13 cellular contexts compared by ENCODE assay signal in genomic region chr18:47263197-47263827, GRCh38. TPM values are rescaled to one million over a fixed set of nuclear protein-coding genes. Genes with fewer than 3 reads are reported as not detected.
DNase-seq lines count a peak whose midpoint lies in the region; TF ChIP-seq lines count a peak whose summit lies in the region.
"Had no signal": no experiment of that assay in that cellular context is flagged by ENCODE, and none has a peak within 500 bp of the region (broad histone marks: within the 10 kb centered on the region; RNA-seq: fewer than 3 reads in every experiment).

No MANE protein-coding gene starts in this region.

- H4K20me1 ChIP-seq in smooth muscle cell (ENCODE audit: low read depth), result no peaks in the 10 kb centered on the region

- H3K79me2 ChIP-seq in smooth muscle cell (ENCODE audit: low read depth), result no peaks in the 10 kb centered on the region

- peaks cover 55% of the 10 kb centered on the region for H3K27me3 Mint-ChIP-seq in activated T-helper 1 cell treated with anti-CD3 and anti-CD28 coated beads, Interleukin-12 subunit alpha, Interleukin-12 subunit beta, Interleukin-2, Interleukin-4 antibody, amounts not matched to agents 30 ng/mL and 10 ng/mL and 1 ng/mL, durations not matched to agents 14 hours and 24 hours and 36 hours (ENCODE audit: insufficient read depth)

- H3K27ac Mint-ChIP-seq in activated T-helper 1 cell treated with anti-CD3 and anti-CD28 coated beads, Interleukin-12 subunit alpha, Interleukin-12 subunit beta, Interleukin-2, Interleukin-4 antibody, amounts not matched to agents 30 ng/mL and 10 ng/mL and 1 ng/mL, durations not matched to agents 14 hours and 24 hours and 36 hours, result no peak overlapping the region

- peak overlapping the region; percentile 78 for H3K4me2 ChIP-seq in smooth muscle cell

- H3K27ac ChIP-seq in iPS-18a (ENCODE audit: low read length), result no peak overlapping the region
- H3K27ac ChIP-seq in smooth muscle cell (ENCODE audit: low read depth), result no peak overlapping the region
- H3K27ac ChIP-seq: tibial artery, VCaP had no signal

- peak overlapping the region; percentile 27 for H3K4me3 ChIP-seq in WI38 (ENCODE audit: low read depth, low read length)
- H3K4me3 ChIP-seq in iPS-18a (ENCODE audit: low read length), result peak overlapping the region; percentile 74
- H3K4me3 ChIP-seq in smooth muscle cell, result peak overlapping the region; percentile 26

- H3K9me3 ChIP-seq in iPS-18a (ENCODE audit: control insufficient read depth, low read depth, low read length) (no peaks in the 10 kb centered on the region), smooth muscle cell (replicated peaks; ENCODE audit: low read depth) (no peaks in the 10 kb centered on the region)

- DNase-seq in NCI-H82 (lab: John Stamatoyannopoulos, UW) (peak; percentile 11), NCI-H82 treated with DMSO at 0.1 percent for 48 hours (lab: John Stamatoyannopoulos, UW; ENCODE audit: unreplicated experiment) (no peak), smooth muscle cell (lab: John Stamatoyannopoulos, UW; ENCODE audit: unreplicated experiment) (no peak), mesenteric fat pad (ENCODE audit: low spot score) (no peak), nucleus accumbens (lab: John Stamatoyannopoulos, UW) (no peak)
- DNase-seq in activated T-helper 1 cell treated with anti-CD3 and anti-CD28 coated beads, Interleukin-12 subunit alpha, Interleukin-12 subunit beta, Interleukin-2, Interleukin-4 antibody, amounts not matched to agents 30 ng/mL and 10 ng/mL and 1 ng/mL, durations not matched to agents 14 hours and 24 hours and 36 hours (ENCODE audit: low spot score), result no peak
- DNase-seq: activated effector memory CD4-positive, alpha-beta T cell treated with Interleukin-2 at 50 U/mL for 16 hours; tibial artery had no signal

- peaks cover 91% of the 10 kb centered on the region for H3K27me3 ChIP-seq in iPS-18a (ENCODE audit: control insufficient read depth, insufficient read depth, low read length)
- H3K27me3 ChIP-seq in smooth muscle cell (ENCODE audit: low read depth), result peaks cover 98% of the 10 kb centered on the region

- intact Hi-C loops in activated T-helper 1 cell treated with anti-CD3 and anti-CD28 coated beads, Interleukin-12 subunit alpha, Interleukin-12 subunit beta, Interleukin-2, Interleukin-4 antibody, amounts not matched to agents 30 ng/mL and 10 ng/mL and 1 ng/mL, durations not matched to agents 14 hours and 24 hours and 36 hours (cut with micrococcal nuclease), result no loop called here

- H3K36me3 ChIP-seq in iPS-18a (ENCODE audit: control insufficient read depth, low read depth, low read length) (no peaks in the 10 kb centered on the region), smooth muscle cell (ENCODE audit: low read depth) (no peaks in the 10 kb centered on the region)
- H3K36me3 ChIP-seq: tibial artery had no signal

- H3K36me3 Mint-ChIP-seq in activated T-helper 1 cell treated with anti-CD3 and anti-CD28 coated beads, Interleukin-12 subunit alpha, Interleukin-12 subunit beta, Interleukin-2, Interleukin-4 antibody, amounts not matched to agents 30 ng/mL and 10 ng/mL and 1 ng/mL, durations not matched to agents 14 hours and 24 hours and 36 hours (ENCODE audit: low read depth), result no peaks in the 10 kb centered on the region

- H3K9ac ChIP-seq in iPS-18a (ENCODE audit: low read length) (no peak overlapping the region), smooth muscle cell (ENCODE audit: low read depth) (no peak overlapping the region)

- H3K4me1 ChIP-seq in iPS-18a (ENCODE audit: control insufficient read depth, low read depth, low read length) (peaks cover 12% of the 10 kb centered on the region), smooth muscle cell (ENCODE audit: low read depth) (peaks cover 13% of the 10 kb centered on the region)

- TF ChIP-seq CTCF in WI38 (IDR thresholded peaks at IDR 0.05; ENCODE audit: low read depth, low read length), result no peak
- TF ChIP-seq CTCF in smooth muscle cell (IDR thresholded peaks at IDR 0.05; ENCODE audit: borderline replicate concordance, insufficient read depth, poor library complexity, severe bottlenecking), result peak; percentile 17

- no peaks in the 10 kb centered on the region for H3F3A ChIP-seq in smooth muscle cell (ENCODE audit: low read depth)

- no peak overlapping the region for H3K4me3 Mint-ChIP-seq in activated T-helper 1 cell treated with anti-CD3 and anti-CD28 coated beads, Interleukin-12 subunit alpha, Interleukin-12 subunit beta, Interleukin-2, Interleukin-4 antibody, amounts not matched to agents 30 ng/mL and 10 ng/mL and 1 ng/mL, durations not matched to agents 14 hours and 24 hours and 36 hours

- H3K4me1 Mint-ChIP-seq in activated T-helper 1 cell treated with anti-CD3 and anti-CD28 coated beads, Interleukin-12 subunit alpha, Interleukin-12 subunit beta, Interleukin-2, Interleukin-4 antibody, amounts not matched to agents 30 ng/mL and 10 ng/mL and 1 ng/mL, durations not matched to agents 14 hours and 24 hours and 36 hours (ENCODE audit: low read depth), result no peaks in the 10 kb centered on the region

- H3K9me3 Mint-ChIP-seq in activated T-helper 1 cell treated with anti-CD3 and anti-CD28 coated beads, Interleukin-12 subunit alpha, Interleukin-12 subunit beta, Interleukin-2, Interleukin-4 antibody, amounts not matched to agents 30 ng/mL and 10 ng/mL and 1 ng/mL, durations not matched to agents 14 hours and 24 hours and 36 hours, result no peaks in the 10 kb centered on the region

- 1% methylated on average over 41 of the region's 46 CpGs for WGBS in smooth muscle cell (ENCODE audit: low lambda C conversion rate)

- no peak overlapping the region for H2AFZ ChIP-seq in smooth muscle cell (ENCODE audit: low read depth)

RNA-seq across cellular contexts. Expression of gene SKOR2, which starts 11.9 kb away (rescaled TPM):
- not detected in 2 replicates for total RNA-seq in smooth muscle cell
- not detected in 2 replicates for polyA plus RNA-seq in smooth muscle cell
- total RNA-seq in activated T-helper 1 cell treated with anti-CD3 and anti-CD28 coated beads, Interleukin-12 subunit alpha, Interleukin-12 subunit beta, Interleukin-2, Interleukin-4 antibody, amounts not matched to agents 30 ng/mL and 10 ng/mL and 1 ng/mL, durations not matched to agents 14 hours and 24 hours and 36 hours, result not detected in 2 replicates
- not detected for total RNA-seq in mesenteric fat pad
- total RNA-seq: A172, M059J had no signal
